ENCODE assay signal across 19 cellular contexts in genomic region chr12:52828156-52829090, GRCh38. TPM values are rescaled to one million over a fixed set of nuclear protein-coding genes. Genes with fewer than 3 reads are reported as not detected.
"Had no signal": no experiment of that assay in that cellular context is flagged by ENCODE, and none has a peak within 500 bp of the region (broad histone marks: within the 10 kb centered on the region; RNA-seq: fewer than 3 reads in every experiment).

No MANE protein-coding gene starts in this region.

- H3K36me3 Mint-ChIP-seq: immature natural killer cell had no signal

- H3K9me3 ChIP-seq: adrenal gland, body of pancreas, prostate gland, right lobe of liver, suprapubic skin, upper lobe of left lung had no signal

- DNase-seq: activated CD8-positive, alpha-beta memory T cell treated with anti-CD3 and anti-CD28 coated beads, Interleukin-2, amount 50 U/mL, for 4 hours; activated CD8-positive, alpha-beta T cell treated with anti-CD3 and anti-CD28 coated beads for 36 hours; adrenal gland; body of pancreas; effector memory CD4-positive, alpha-beta T cell; glutamatergic neuron; immature natural killer cell; left colon; mammary epithelial cell; right lobe of liver; stimulated activated CD4-positive, alpha-beta T cell treated with anti-CD3 and anti-CD28 coated beads, Interleukin-12 subunit alpha, Interleukin-12 subunit beta, amount 100 ng/mL, for 4 hours; stimulated activated naive CD4-positive, alpha-beta T cell treated with Interleukin-2 at 50 U/mL for 16 hours; T1000; upper lobe of left lung had no signal

- H3K27me3 ChIP-seq: body of pancreas, right lobe of liver, suprapubic skin, upper lobe of left lung had no signal

- H3K4me3 ChIP-seq: adrenal gland, body of pancreas, prostate gland, right lobe of liver, suprapubic skin, upper lobe of left lung had no signal

- H3K4me1 Mint-ChIP-seq: immature natural killer cell, nephron had no signal

- H3K27ac Mint-ChIP-seq: activated CD8-positive, alpha-beta T cell treated with anti-CD3 and anti-CD28 coated beads for 36 hours; immature natural killer cell; nephron had no signal

- H3K36me3 ChIP-seq: adrenal gland, prostate gland, right lobe of liver, suprapubic skin, upper lobe of left lung had no signal

- H3K4me1 ChIP-seq: adrenal gland, body of pancreas, prostate gland, right lobe of liver, suprapubic skin, upper lobe of left lung had no signal

- ATAC-seq: activated CD8-positive, alpha-beta T cell treated with anti-CD3 and anti-CD28 coated beads for 36 hours; body of pancreas; left colon; right lobe of liver had no signal

- H3K4me3 Mint-ChIP-seq: activated CD8-positive, alpha-beta T cell treated with anti-CD3 and anti-CD28 coated beads for 36 hours; immature natural killer cell; nephron had no signal

- H3K27ac ChIP-seq: adrenal gland, body of pancreas, prostate gland, right lobe of liver, suprapubic skin, upper lobe of left lung had no signal

- H3K27me3 Mint-ChIP-seq: activated CD8-positive, alpha-beta T cell treated with anti-CD3 and anti-CD28 coated beads for 36 hours had no signal

- H3K9me3 Mint-ChIP-seq: activated CD8-positive, alpha-beta T cell treated with anti-CD3 and anti-CD28 coated beads for 36 hours; nephron had no signal

RNA-seq across cellular contexts. Expression of gene KRT79, which starts 5.7 kb away (rescaled TPM):
- total RNA-seq: adrenal gland, body of pancreas, left colon, mammary epithelial cell, mucosa of gallbladder, prostate gland, right lobe of liver had no signal
- polyA plus RNA-seq: immature natural killer cell, mammary epithelial cell had no signal

RNA-seq across cellular contexts. Expression of gene KRT4, which starts 14.5 kb away (rescaled TPM):
- total RNA-seq: left colon, mammary epithelial cell, mucosa of gallbladder, omental fat pad, right lobe of liver had no signal
- polyA plus RNA-seq: immature natural killer cell, mammary epithelial cell had no signal

RNA-seq across cellular contexts. Expression of gene KRT78, which starts 20.4 kb away (rescaled TPM):
- total RNA-seq: activated CD8-positive, alpha-beta T cell treated with anti-CD3 and anti-CD28 coated beads for 36 hours; adrenal gland; body of pancreas; left colon; mammary epithelial cell; mucosa of gallbladder; right lobe of liver had no signal
- polyA plus RNA-seq: mammary epithelial cell had no signal

RNA-seq across cellular contexts. Expression of gene KRT3, which starts 32.5 kb away (rescaled TPM):
- total RNA-seq: activated CD8-positive, alpha-beta T cell treated with anti-CD3 and anti-CD28 coated beads for 36 hours; adrenal gland; body of pancreas; left colon; mammary epithelial cell; mucosa of gallbladder; omental fat pad; prostate gland; right lobe of liver; suprapubic skin; upper lobe of left lung had no signal
- polyA plus RNA-seq: adrenal gland, immature natural killer cell had no signal

RNA-seq across cellular contexts. Expression of gene KRT76, which starts 51.3 kb away (rescaled TPM):
- total RNA-seq: activated CD8-positive, alpha-beta T cell treated with anti-CD3 and anti-CD28 coated beads for 36 hours; adrenal gland; body of pancreas; left colon; mammary epithelial cell; mucosa of gallbladder; omental fat pad; prostate gland; right lobe of liver; suprapubic skin; upper lobe of left lung had no signal
- polyA plus RNA-seq: adrenal gland, immature natural killer cell, mammary epithelial cell had no signal
